In genomic region chr10:120850911-120851865, GRCh38 we compare ENCODE assay signal across 8 cellular contexts. TPM values are rescaled to one million over a fixed set of nuclear protein-coding genes. Genes with fewer than 3 reads are reported as not detected.
DNase-seq lines count a peak whose midpoint lies in the region; ATAC-seq lines count a peak whose summit lies in the region.

Gene WDR11 (plus strand): TSS chr10:120851362. CDS start chr10:120851421, 59 bp downstream.

- H4K20me1 ChIP-seq in BLaER1, result no peaks in the 10 kb centered on the region

- H3K9me3 Mint-ChIP-seq in activated CD4-positive, alpha-beta T cell treated with anti-CD3 and anti-CD28 coated beads, Interleukin-2, amount 10 ng/mL, durations not matched to agents 7 days and 5 days, result peaks cover 2% of the 10 kb centered on the region

- H3K36me3 ChIP-seq in BLaER1, result peaks cover 23% of the 10 kb centered on the region

- H3K4me3 Mint-ChIP-seq in activated CD4-positive, alpha-beta T cell treated with anti-CD3 and anti-CD28 coated beads, Interleukin-2, amount 10 ng/mL, durations not matched to agents 7 days and 5 days, result peak within 1 kb of the TSS; percentile 91

- H3K4me1 Mint-ChIP-seq in activated CD4-positive, alpha-beta T cell treated with anti-CD3 and anti-CD28 coated beads, Interleukin-2, amount 10 ng/mL, durations not matched to agents 7 days and 5 days, result peaks cover 34% of the 10 kb centered on the region

- POLR2A ChIA-PET in activated CD4-positive, alpha-beta T cell treated with anti-CD3 and anti-CD28 coated beads, Interleukin-2, amount 10 ng/mL, durations not matched to agents 7 days and 5 days (lab: Charles Lee), result interaction anchor here (1.1 kb wide), 1 partner anchor 10 kb away, joined by 4 read pairs; no protein-coding TSS in a partner anchor

- H3K27ac Mint-ChIP-seq in activated CD4-positive, alpha-beta T cell treated with anti-CD3 and anti-CD28 coated beads, Interleukin-2, amount 10 ng/mL, durations not matched to agents 7 days and 5 days, result peak within 1 kb of the TSS; percentile 91

- peak within 1 kb of the TSS; percentile 88 for H3K27ac ChIP-seq in BLaER1

- H3K9ac ChIP-seq in BLaER1, result peak within 1 kb of the TSS; percentile 92

- no peaks in the 10 kb centered on the region for H3K27me3 Mint-ChIP-seq in activated CD4-positive, alpha-beta T cell treated with anti-CD3 and anti-CD28 coated beads, Interleukin-2, amount 10 ng/mL, durations not matched to agents 7 days and 5 days

- peaks cover 20% of the 10 kb centered on the region for H3K36me3 Mint-ChIP-seq in activated CD4-positive, alpha-beta T cell treated with anti-CD3 and anti-CD28 coated beads, Interleukin-2, amount 10 ng/mL, durations not matched to agents 7 days and 5 days (ENCODE audit: low read depth)

- no peaks in the 10 kb centered on the region for H3K27me3 ChIP-seq in BLaER1

- peaks cover 4% of the 10 kb centered on the region; the same call in 1 of the 2 replicates for H3K9me3 ChIP-seq in BLaER1

- CTCF ChIA-PET in activated CD4-positive, alpha-beta T cell treated with anti-CD3 and anti-CD28 coated beads, Interleukin-2, amount 10 ng/mL, durations not matched to agents 7 days and 5 days (lab: Charles Lee), result no interaction called here

- DNase-seq in GM19240 (ENCODE audit: insufficient read length, low spot score) (peak; percentile 37), NCI-H526 (lab: John Stamatoyannopoulos, UW) (peak; percentile 75 to 95), dedifferentiated amniotic fluid mesenchymal stem cell (ENCODE audit: extremely low spot score) (peak; percentile 81), left kidney (ENCODE audit: low read depth, low spot score) (peak; percentile 98)
- DNase-seq in activated CD4-positive, alpha-beta T cell treated with anti-CD3 and anti-CD28 coated beads, Interleukin-2, amount 10 ng/mL, durations not matched to agents 7 days and 5 days, result peak; percentile 63
- peak; percentile 77 for DNase-seq in stimulated activated CD4-positive, alpha-beta T cell treated with anti-CD3 and anti-CD28 coated beads, Interleukin-1b, Interleukin-23, amount 100 ng/mL, for 48 hours

- H3K4me2 ChIP-seq in BLaER1, result peak within 1 kb of the TSS; percentile 92

- H3K4me3 ChIP-seq in BLaER1, result peak within 1 kb of the TSS; percentile 84

- H3K4me1 ChIP-seq in BLaER1, result peaks cover 21% of the 10 kb centered on the region

- peak; percentile 90 for ATAC-seq in HG03457 (IDR thresholded peaks at IDR 0.05; ENCODE audit: unreplicated experiment)

RNA-seq across cellular contexts. Expression of gene WDR11, which starts in this region (rescaled TPM):
- total RNA-seq in activated CD4-positive, alpha-beta T cell treated with anti-CD3 and anti-CD28 coated beads, Interleukin-2, amount 10 ng/mL, durations not matched to agents 7 days and 5 days, result 10 to 100 TPM; 40.7 to 54.1 TPM

Comparison
In these comparisons a context has a peak if more than half of its experiments do, and no peak if none do; other contexts are left out.
1. Peak in every context shown above with its lines: DNase-seq, ATAC-seq, H3K4me3 ChIP-seq and H3K27ac ChIP-seq.
2. DNase-seq: peak in every context shown above with its lines; median percentile 98 in left kidney; 85 in NCI-H526; 81 in dedifferentiated amniotic fluid mesenchymal stem cell; 77 in stimulated activated CD4-positive, alpha-beta T cell treated with anti-CD3 and anti-CD28 coated beads, Interleukin-1b, Interleukin-23, amount 100 ng/mL, for 48 hours; 63 in activated CD4-positive, alpha-beta T cell treated with anti-CD3 and anti-CD28 coated beads, Interleukin-2, amount 10 ng/mL, durations not matched to agents 7 days and 5 days; 37 in GM19240.